ENCODE assay signal across 8 cellular contexts in genomic region chr2:74653589-74653984, GRCh38. TPM values are rescaled to one million over a fixed set of nuclear protein-coding genes. Genes with fewer than 3 reads are reported as not detected.
DNase-seq lines count a peak whose midpoint lies in the region; ATAC-seq, FAIRE-seq and TF ChIP-seq lines count a peak whose summit lies in the region.

No MANE protein-coding gene starts in this region.

- H3K4me1 ChIP-seq in CD8-positive, alpha-beta T cell (ENCODE audit: insufficient read depth, low read length): peaks cover 12% of the 10 kb centered on the region
- peaks cover 8% of the 10 kb centered on the region for H3K4me1 ChIP-seq in endothelial cell of umbilical vein (ENCODE audit: control insufficient read depth, extremely low read depth, insufficient read depth, low read length)
- H3K4me1 ChIP-seq in neuronal stem cell (ENCODE audit: control insufficient read depth in 2 of 2, insufficient read depth in 1 of 2, low read depth in 1 of 2, low read length in 2 of 2): peaks cover 0 to 2% of the 10 kb centered on the region in 2 donors

- BruUV-seq in endothelial cell of umbilical vein (replicated peaks; lab: Mats Ljungman, UMichigan): no TSS peak

- no peak overlapping the region for H4K91ac ChIP-seq in neuronal stem cell (ENCODE audit: low read depth, low read length, poor library complexity)

- TF ChIP-seq POLR2A in endothelial cell of umbilical vein (IDR thresholded peaks at IDR 0.05; ENCODE audit: low read depth, low read length): no peak

- H2AK5ac ChIP-seq in neuronal stem cell (ENCODE audit: low read depth, low read length): no peak overlapping the region

- H3K27me3 Mint-ChIP-seq in CD8-positive, alpha-beta T cell (ENCODE audit: low read depth): peaks cover 17% of the 10 kb centered on the region

- H2AFZ ChIP-seq in endothelial cell of umbilical vein (ENCODE audit: low read depth, low read length) (peak overlapping the region; percentile 95), neuronal stem cell (ENCODE audit: low read length) (peak overlapping the region; percentile 100)

- H3K36me3 Mint-ChIP-seq in CD8-positive, alpha-beta T cell: peaks cover 17% of the 10 kb centered on the region

- H3K9me3 ChIP-seq in CD8-positive, alpha-beta T cell (ENCODE audit: low read length): no peaks in the 10 kb centered on the region
- H3K9me3 ChIP-seq in endothelial cell of umbilical vein (replicated peaks; ENCODE audit: control insufficient read depth, insufficient read depth, low read length) (no peaks in the 10 kb centered on the region), neuronal stem cell (replicated peaks in 1 of 2; ENCODE audit: control insufficient read depth in 2 of 2, insufficient read depth in 1 of 2, low read depth in 1 of 2, low read length in 2 of 2) (peaks cover 0 to 7% of the 10 kb centered on the region in 2 donors)

- peak overlapping the region; percentile 79 for H3K27ac Mint-ChIP-seq in CD8-positive, alpha-beta T cell

- H3K4me3 Mint-ChIP-seq in CD8-positive, alpha-beta T cell: peak overlapping the region; percentile 90

- no peak overlapping the region for H2BK5ac ChIP-seq in neuronal stem cell (ENCODE audit: low read length)

- H3K27ac ChIP-seq in CD8-positive, alpha-beta T cell (ENCODE audit: low read depth, low read length): peak overlapping the region; percentile 48
- H3K27ac ChIP-seq in endothelial cell of umbilical vein (ENCODE audit: insufficient read depth, low read depth, low read length) (no peak overlapping the region), neuronal stem cell (replicated peaks; ENCODE audit: low read length) (no peak overlapping the region)

- H3K18ac ChIP-seq in neuronal stem cell (ENCODE audit: low read length): no peak overlapping the region

- WGBS in neuronal stem cell (ENCODE audit: extremely low coverage in 2 of 2, insufficient read length in 2 of 2, insufficient replicate concordance in 1 of 2), 2 donors: no CpG with 5 or more reads among the region's 15 CpGs

- no peak overlapping the region for H2BK120ac ChIP-seq in neuronal stem cell (ENCODE audit: low read depth, low read length)

- peaks cover 19% of the 10 kb centered on the region for H3K4me1 Mint-ChIP-seq in CD8-positive, alpha-beta T cell (ENCODE audit: low read depth)

- ATAC-seq in CD8-positive, alpha-beta T cell: peak; percentile 37
- peak; percentile 26 for ATAC-seq in GM21528 (IDR thresholded peaks at IDR 0.05; ENCODE audit: low FRiP score, unreplicated experiment)

- TF ChIP-seq CTCF in CD8-positive, alpha-beta T cell (IDR thresholded peaks at IDR 0.05): no peak
- TF ChIP-seq CTCF in LNCaP clone FGC (IDR thresholded peaks at IDR 0.05; ENCODE audit: control insufficient read depth, extremely low read depth, insufficient read depth) (no peak), endothelial cell of umbilical vein (IDR thresholded peaks at IDR 0.05; ENCODE audit: extremely low read depth in 1 of 2, insufficient read depth in 1 of 2, low read depth in 1 of 2, low read length in 2 of 2) (no peak)

- FAIRE-seq in endothelial cell of umbilical vein (lab: Jason Lieb, UNC) (no peak), GM19239 (lab: Jason Lieb, UNC) (no peak)

- no peaks in the 10 kb centered on the region for H3K9me1 ChIP-seq in endothelial cell of umbilical vein (replicated peaks; ENCODE audit: control insufficient read depth, extremely low read depth, insufficient read depth, low read length)

- H3K4me2 ChIP-seq in endothelial cell of umbilical vein (ENCODE audit: insufficient read depth, low read length): peak overlapping the region; percentile 72
- H3K4me2 ChIP-seq in neuronal stem cell (ENCODE audit: insufficient read depth, low read length, poor library complexity, severe bottlenecking): peak overlapping the region; percentile 92

- no peak overlapping the region for H4K8ac ChIP-seq in neuronal stem cell (ENCODE audit: low read depth, low read length)

- POLR2A ChIA-PET in CD8-positive, alpha-beta T cell (lab: Charles Lee): interaction anchor here (1.1 to 1.6 kb wide), 2 partner anchors 100 to 1419 kb away, joined by 3 to 4 read pairs; partner anchors contain the start of genes CCT7 and LOXL3
- POLR2A ChIA-PET in endothelial cell of umbilical vein (lab: Charles Lee): no interaction called here

- dilution Hi-C loops in endothelial cell of umbilical vein (cut with MboI; ENCODE audit: extremely low pct_ligation_motif_present, low sequenced_read_pairs): no loop called here

- no peak overlapping the region for H3K14ac ChIP-seq in neuronal stem cell (ENCODE audit: low read length)

- H3K9me3 Mint-ChIP-seq in CD8-positive, alpha-beta T cell: no peaks in the 10 kb centered on the region

- H3K4me3 ChIP-seq in CD8-positive, alpha-beta T cell (ENCODE audit: low read depth, low read length): peak overlapping the region; percentile 78
- H3K4me3 ChIP-seq in LNCaP clone FGC (ENCODE audit: low read depth, low read length) (peak overlapping the region; percentile 57), endothelial cell of umbilical vein (replicated peaks in 1 of 3; ENCODE audit: insufficient read depth in 1 of 3, low read depth in 1 of 3, low read length in 3 of 3) (peak overlapping the region; percentile 55 to 69 (median 57)), neuronal stem cell (ENCODE audit: low read length in 2 of 2) (peak overlapping the region; percentile 74 to 79)

- no peak overlapping the region for H3K23ac ChIP-seq in neuronal stem cell (ENCODE audit: low read depth, low read length, poor library complexity)

- H3K9ac ChIP-seq in endothelial cell of umbilical vein (replicated peaks; ENCODE audit: extremely low read depth, insufficient read depth, low read length): no peak overlapping the region
- no peak overlapping the region for H3K9ac ChIP-seq in neuronal stem cell (ENCODE audit: low read depth, low read length, poor library complexity)

- CTCF ChIA-PET in CD8-positive, alpha-beta T cell (lab: Charles Lee): no interaction called here
- CTCF ChIA-PET in endothelial cell of umbilical vein (lab: Charles Lee): interaction anchor here (1.0 kb wide), 1 partner anchor 266 kb away, joined by 3 read pairs; no protein-coding TSS in a partner anchor

- no peak overlapping the region for H3K4ac ChIP-seq in neuronal stem cell (ENCODE audit: low read length)

- no peak overlapping the region for H2BK15ac ChIP-seq in neuronal stem cell (ENCODE audit: low read length)

- H3K36me3 ChIP-seq in CD8-positive, alpha-beta T cell (ENCODE audit: insufficient read depth, low read length): no peaks in the 10 kb centered on the region
- H3K36me3 ChIP-seq in endothelial cell of umbilical vein (ENCODE audit: control insufficient read depth in 2 of 2, extremely low read depth in 1 of 2, insufficient read depth in 2 of 2, low read length in 2 of 2) (no peaks in the 10 kb centered on the region), neuronal stem cell (replicated peaks in 1 of 2; ENCODE audit: control insufficient read depth in 2 of 2, insufficient read depth in 2 of 2, low read length in 2 of 2) (peaks cover 0 to 4% of the 10 kb centered on the region in 2 donors)

- H4K20me1 ChIP-seq in endothelial cell of umbilical vein (replicated peaks; ENCODE audit: control insufficient read depth, extremely low read depth, insufficient read depth, low read length): no peaks in the 10 kb centered on the region

- no peak for DNase-seq in CD8-positive, alpha-beta T cell
- DNase-seq in LNCaP clone FGC (ENCODE audit: low read depth) (no peak), endothelial cell of umbilical vein (ENCODE audit: low read depth, low spot score) (no peak), neuronal stem cell (ENCODE audit: low spot score) (no peak), GM19239 (ENCODE audit: insufficient read length, low spot score) (no peak), AG08396 (ENCODE audit: low spot score) (no peak)
- DNase-seq in activated effector memory CD4-positive, alpha-beta T cell treated with Interleukin-2 at 50 U/mL for 16 hours: no peak

- H3K27me3 ChIP-seq in CD8-positive, alpha-beta T cell (ENCODE audit: insufficient read depth, low read length): peaks cover under 1% of the 10 kb centered on the region
- H3K27me3 ChIP-seq in endothelial cell of umbilical vein (ENCODE audit: control insufficient read depth in 2 of 2, insufficient read depth in 2 of 2, low read length in 2 of 2) (peaks cover 2% of the 10 kb centered on the region in 2 experiments), neuronal stem cell (ENCODE audit: control insufficient read depth in 3 of 3, insufficient read depth in 3 of 3, low read depth in 1 of 3, low read length in 3 of 3) (peaks cover 0 to 21% (median 16%) of the 10 kb centered on the region in 3 experiments)

- intact Hi-C loops in CD8-positive, alpha-beta T cell (cut with DNase I, micrococcal nuclease): loop anchor here (5.0 to 10.0 kb wide), 6 partner anchors 99 to 1269 kb away; partner anchors contain the start of genes HK2 (in 2 of the 2), PCGF1 (in 2 of the 2), ALMS1 (in 1 of the 2) and DOK1 (in 1 of the 2)
- intact Hi-C loops in endothelial cell of umbilical vein (cut with micrococcal nuclease): loop anchor here (5.0 kb wide), 2 partner anchors 151 to 184 kb away; no protein-coding TSS in a partner anchor

- no peak overlapping the region for H2BK12ac ChIP-seq in neuronal stem cell (ENCODE audit: low read length)

- no peaks in the 10 kb centered on the region for H3K79me2 ChIP-seq in endothelial cell of umbilical vein (ENCODE audit: control insufficient read depth, insufficient read depth, low read length)

- H3K79me1 ChIP-seq in neuronal stem cell (ENCODE audit: low read depth, low read length): no peaks in the 10 kb centered on the region

RNA-seq across cellular contexts. Expression of gene SEMA4F, which starts 0.5 kb away (rescaled TPM):
- total RNA-seq in CD8-positive, alpha-beta T cell: 1 to 10 TPM; 4.6 to 5.9 TPM
- total RNA-seq in endothelial cell of umbilical vein: 5.9 and 6.0 TPM in 2 replicates
- 4.9 and 5.3 TPM in 2 replicates for polyA plus RNA-seq in endothelial cell of umbilical vein
- polyA plus RNA-seq in endothelial cell of umbilical vein (2011; cell fraction: cytosol; rRNA removed): 3.6 and 3.9 TPM in 2 replicates
- polyA plus RNA-seq in endothelial cell of umbilical vein (2011; cell fraction: nucleus; rRNA removed): 5.4 and 6.4 TPM in 2 replicates
- 2.5 and 3.4 TPM in 2 replicates for polyA plus RNA-seq in endothelial cell of umbilical vein (2012)
- polyA minus RNA-seq in endothelial cell of umbilical vein: 6.3 and 6.5 TPM in 2 replicates
- polyA minus RNA-seq in endothelial cell of umbilical vein (2011; cell fraction: cytosol; rRNA and poly(A)+ RNA removed): 1.5 TPM
- polyA minus RNA-seq in endothelial cell of umbilical vein (2011; cell fraction: nucleus; rRNA and poly(A)+ RNA removed): 1.6 and 2.1 TPM in 2 replicates
- 6.3 TPM for polyA plus RNA-seq in neuronal stem cell (2013, experiment 1 of 2)
- 5.4 TPM for polyA plus RNA-seq in neuronal stem cell (2013, experiment 2 of 2)

RNA-seq across cellular contexts. Expression of gene M1AP, which starts 5.5 kb away (rescaled TPM):
- not detected for total RNA-seq in CD8-positive, alpha-beta T cell
- not detected in 2 replicates for total RNA-seq in endothelial cell of umbilical vein
- polyA plus RNA-seq in endothelial cell of umbilical vein: 0.04 TPM in 1 of 2 replicates, not detected in the other
- not detected in 2 replicates for polyA plus RNA-seq in endothelial cell of umbilical vein (2011; cell fraction: cytosol; rRNA removed)
- not detected in 2 replicates for polyA plus RNA-seq in endothelial cell of umbilical vein (2011; cell fraction: nucleus; rRNA removed)
- not detected in 2 replicates for polyA plus RNA-seq in endothelial cell of umbilical vein (2012)
- not detected in 2 replicates for polyA minus RNA-seq in endothelial cell of umbilical vein
- polyA minus RNA-seq in endothelial cell of umbilical vein (2011; cell fraction: cytosol; rRNA and poly(A)+ RNA removed): not detected
- not detected in 2 replicates for polyA minus RNA-seq in endothelial cell of umbilical vein (2011; cell fraction: nucleus; rRNA and poly(A)+ RNA removed)
- 0.73 TPM for polyA plus RNA-seq in neuronal stem cell (2013, experiment 1 of 2)
- 0.98 TPM for polyA plus RNA-seq in neuronal stem cell (2013, experiment 2 of 2)
